ENCODE assay signal across 22 cellular contexts in the genomic region with DNA sequence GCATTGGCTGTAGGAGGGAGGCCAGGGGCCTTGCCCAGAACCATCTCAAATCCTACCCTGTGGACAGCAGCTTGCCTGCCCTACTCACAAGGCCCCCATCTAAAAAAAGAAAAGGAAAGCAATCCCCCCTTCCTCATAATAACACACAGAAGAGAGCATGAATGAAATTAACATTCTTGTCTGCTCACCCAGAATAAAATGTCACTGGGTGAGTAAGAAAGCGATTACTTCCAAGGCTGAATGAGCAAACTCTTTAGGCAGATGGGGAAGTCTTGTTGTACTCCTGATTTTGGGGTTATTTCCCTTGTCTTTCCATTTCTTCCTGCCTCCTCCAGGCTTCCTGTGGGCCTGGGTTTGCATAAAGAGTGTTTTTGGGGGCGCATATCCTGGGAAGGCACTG.
"Had no signal": no experiment of that assay in that cellular context is flagged by ENCODE, and none has a peak within 500 bp of the region (broad histone marks: within the 10 kb centered on the region; RNA-seq: fewer than 3 reads in every experiment).

No MANE protein-coding gene starts in this region.

- H3K4me3 Mint-ChIP-seq: activated B cell treated with CpG ODN at 0.5 μM for 24 hours; activated naive CD8-positive, alpha-beta T cell; activated T-cell treated with anti-CD3 and anti-CD28 coated beads, Interleukin-2, amount 50 U/mL, for 4 hours; mesothelial cell of epicardium; natural killer cell treated with Interleukin-12 subunit alpha and Interleukin-12 subunit beta and Interleukin-15 and Interleukin-18, amount 100 ng/mL, for 72 hours; stimulated activated naive CD8-positive, alpha-beta T cell treated with anti-CD3 and anti-CD28 coated beads, Interleukin-15, Interleukin-2, amounts not matched to agents 100 ng/mL and 50 ng/mL, for 24 hours had no signal

- H3K4me3 ChIP-seq: adrenal gland, cardiac muscle cell, left ventricle myocardium inferior, tibial artery had no signal

- H3K27ac ChIP-seq: adrenal gland, cardiac muscle cell, foreskin keratinocyte, left ventricle myocardium inferior, tibial artery had no signal

- H3K36me3 Mint-ChIP-seq: activated naive CD8-positive, alpha-beta T cell; mesothelial cell of epicardium; natural killer cell treated with Interleukin-12 subunit alpha and Interleukin-12 subunit beta and Interleukin-15 and Interleukin-18, amount 100 ng/mL, for 72 hours had no signal

- ATAC-seq: activated T-cell treated with anti-CD3 and anti-CD28 coated beads, Interleukin-2, amount 50 U/mL, for 4 hours; foreskin keratinocyte; natural killer cell treated with Interleukin-12 subunit alpha and Interleukin-12 subunit beta and Interleukin-15 and Interleukin-18, amount 100 ng/mL, for 72 hours had no signal

- H3K9me3 ChIP-seq: adrenal gland, tibial artery had no signal

- H3K27me3 ChIP-seq: adrenal gland, tibial artery had no signal

- DNase-seq: activated B cell treated with CpG ODN at 0.5 μM for 24 hours; activated CD4-positive, alpha-beta T cell treated with anti-CD3 and anti-CD28 coated beads for 4 hours; activated CD4-positive, alpha-beta T cell treated with anti-CD3 and anti-CD28 coated beads, Interleukin-2, amount 50 U/mL, for 48 hours; activated CD8-positive, alpha-beta memory T cell treated with anti-CD3 and anti-CD28 coated beads, Interleukin-2, amount 50 U/mL, for 48 hours; activated naive CD4-positive, alpha-beta T cell; activated T-cell treated with anti-CD3 and anti-CD28 coated beads, Interleukin-2, amount 50 U/mL, for 4 hours; adrenal gland; effector CD4-positive, alpha-beta T cell; foreskin keratinocyte; left ventricle myocardium inferior; occipital lobe; stimulated activated CD4-positive, alpha-beta T cell treated with anti-CD3 and anti-CD28 coated beads, Interleukin-12 subunit alpha, Interleukin-12 subunit beta, amount 100 ng/mL, for 4 hours; stimulated activated CD4-positive, alpha-beta T cell treated with anti-CD3 and anti-CD28 coated beads, Interleukin-4, amount 100 ng/mL, for 4 hours; substantia nigra; T1000; tibial artery had no signal

- H3K27me3 Mint-ChIP-seq: activated naive CD8-positive, alpha-beta T cell; stimulated activated naive CD8-positive, alpha-beta T cell treated with anti-CD3 and anti-CD28 coated beads, Interleukin-15, Interleukin-2, amounts not matched to agents 100 ng/mL and 50 ng/mL, for 24 hours had no signal

- H3K9me3 Mint-ChIP-seq: activated B cell treated with CpG ODN at 0.5 μM for 24 hours; natural killer cell treated with Interleukin-12 subunit alpha and Interleukin-12 subunit beta and Interleukin-15 and Interleukin-18, amount 100 ng/mL, for 72 hours; stimulated activated naive CD8-positive, alpha-beta T cell treated with anti-CD3 and anti-CD28 coated beads, Interleukin-15, Interleukin-2, amounts not matched to agents 100 ng/mL and 50 ng/mL, for 24 hours had no signal

- H3K4me1 ChIP-seq: foreskin keratinocyte, tibial artery had no signal

- H3K36me3 ChIP-seq: adrenal gland, cardiac muscle cell, left ventricle myocardium inferior, tibial artery had no signal

- H3K27ac Mint-ChIP-seq: activated B cell treated with CpG ODN at 0.5 μM for 24 hours; activated naive CD8-positive, alpha-beta T cell; activated T-helper 2 cell treated with anti-CD3 and anti-CD28 coated beads, Interferon-gamma antibody, Interleukin-2, Interleukin-4, amounts not matched to agents 10 μg/mL and 5 μg/mL and 100 μg/mL, durations not matched to agents 14 hours and 24 hours and 36 hours; mesothelial cell of epicardium; natural killer cell treated with Interleukin-12 subunit alpha and Interleukin-12 subunit beta and Interleukin-15 and Interleukin-18, amount 100 ng/mL, for 72 hours; stimulated activated naive CD8-positive, alpha-beta T cell treated with anti-CD3 and anti-CD28 coated beads, Interleukin-15, Interleukin-2, amounts not matched to agents 100 ng/mL and 50 ng/mL, for 24 hours had no signal
